Comparison of ENCODE assay signal across 8 cellular contexts in genomic region chr18:62420513-62421209, GRCh38.
DNase-seq lines count a peak whose midpoint lies in the region; ATAC-seq and TF ChIP-seq lines count a peak whose summit lies in the region.

No MANE protein-coding gene starts in this region.

- TF ChIP-seq CTCF in heart right ventricle (IDR thresholded peaks at IDR 0.05) = no peak
- no peak for TF ChIP-seq CTCF in mucosa of descending colon (IDR thresholded peaks at IDR 0.05)

- H3K36me3 ChIP-seq in heart right ventricle = no peaks in the 10 kb centered on the region
- H3K36me3 ChIP-seq in mucosa of descending colon (ENCODE audit: low read depth) = no peaks in the 10 kb centered on the region

- peaks cover 56% of the 10 kb centered on the region for H3K4me1 Mint-ChIP-seq in T-helper 2 cell treated with Interferon-gamma antibody and Interleukin-4, amounts not matched to agents 5 μg/mL and 100 μg/mL, for 36 hours (ENCODE audit: low read depth)
- H3K4me1 Mint-ChIP-seq in stimulated activated naive CD8-positive, alpha-beta T cell treated with anti-CD3 and anti-CD28 coated beads, Interleukin-15, Interleukin-2, amounts not matched to agents 100 ng/mL and 50 ng/mL, for 24 hours (ENCODE audit: low read depth) = peaks cover 50% of the 10 kb centered on the region

- H3K4me1 ChIP-seq in heart right ventricle = peaks cover 0 to 25% (median 9%) of the 10 kb centered on the region in 9 donors
- no peaks in the 10 kb centered on the region for H3K4me1 ChIP-seq in mucosa of descending colon (ENCODE audit: low read depth)

- DNase-seq in heart right ventricle (no peak), Right ventricle myocardium inferior (ENCODE audit: missing footprints) (no peak), astrocyte of the hippocampus (ENCODE audit: low read depth, low spot score) (peak; percentile 34), mucosa of descending colon (peak in 2 of 3 donors; percentile 56 to 73), amygdala (lab: John Stamatoyannopoulos, UW) (no peak)
- peak; percentile 81 for DNase-seq in T-helper 2 cell treated with Interferon-gamma antibody and Interleukin-4, amounts not matched to agents 5 μg/mL and 100 μg/mL, for 36 hours (ENCODE audit: low spot score)

- H3K9me3 ChIP-seq in heart right ventricle (no peaks in the 10 kb centered on the region), mucosa of descending colon (no peaks in the 10 kb centered on the region)

- peak overlapping the region in 9 of 10 donors; percentile 8 to 81 (median 59) for H3K27ac ChIP-seq in heart right ventricle

- H3K27ac Mint-ChIP-seq in T-helper 2 cell treated with Interferon-gamma antibody and Interleukin-4, amounts not matched to agents 5 μg/mL and 100 μg/mL, for 36 hours = peak overlapping the region; percentile 97
- peak overlapping the region; percentile 98 for H3K27ac Mint-ChIP-seq in stimulated activated naive CD8-positive, alpha-beta T cell treated with anti-CD3 and anti-CD28 coated beads, Interleukin-15, Interleukin-2, amounts not matched to agents 100 ng/mL and 50 ng/mL, for 24 hours

- H3K9me3 Mint-ChIP-seq in T-helper 2 cell treated with Interferon-gamma antibody and Interleukin-4, amounts not matched to agents 5 μg/mL and 100 μg/mL, for 36 hours = peaks cover 16% of the 10 kb centered on the region
- H3K9me3 Mint-ChIP-seq in stimulated activated naive CD8-positive, alpha-beta T cell treated with anti-CD3 and anti-CD28 coated beads, Interleukin-15, Interleukin-2, amounts not matched to agents 100 ng/mL and 50 ng/mL, for 24 hours = peaks cover 8% of the 10 kb centered on the region

- 35 to 44% methylated on average over 9 of the region's 9 CpGs for WGBS in heart right ventricle, 2 donors

- H3K4me3 ChIP-seq in heart right ventricle (peak overlapping the region in 6 of 10 donors; percentile 3 to 31 (median 18)), mucosa of descending colon (no peak overlapping the region)

- intact Hi-C loops in heart right ventricle (cut with DNase I) = no loop called here
- intact Hi-C loops in Right ventricle myocardium inferior (cut with DNase I) = no loop called here
- intact Hi-C loops in mucosa of descending colon (cut with DNase I, micrococcal nuclease) = no loop called here

- peak overlapping the region; percentile 70 for H3K4me3 Mint-ChIP-seq in T-helper 2 cell treated with Interferon-gamma antibody and Interleukin-4, amounts not matched to agents 5 μg/mL and 100 μg/mL, for 36 hours
- peak overlapping the region; percentile 69 for H3K4me3 Mint-ChIP-seq in stimulated activated naive CD8-positive, alpha-beta T cell treated with anti-CD3 and anti-CD28 coated beads, Interleukin-15, Interleukin-2, amounts not matched to agents 100 ng/mL and 50 ng/mL, for 24 hours

- no peaks in the 10 kb centered on the region for H3K27me3 Mint-ChIP-seq in T-helper 2 cell treated with Interferon-gamma antibody and Interleukin-4, amounts not matched to agents 5 μg/mL and 100 μg/mL, for 36 hours (ENCODE audit: low read depth)
- H3K27me3 Mint-ChIP-seq in stimulated activated naive CD8-positive, alpha-beta T cell treated with anti-CD3 and anti-CD28 coated beads, Interleukin-15, Interleukin-2, amounts not matched to agents 100 ng/mL and 50 ng/mL, for 24 hours = no peaks in the 10 kb centered on the region

- no peaks in the 10 kb centered on the region for H3K27me3 ChIP-seq in heart right ventricle

- peaks cover 10% of the 10 kb centered on the region for H3K36me3 Mint-ChIP-seq in T-helper 2 cell treated with Interferon-gamma antibody and Interleukin-4, amounts not matched to agents 5 μg/mL and 100 μg/mL, for 36 hours (ENCODE audit: low read depth)
- H3K36me3 Mint-ChIP-seq in stimulated activated naive CD8-positive, alpha-beta T cell treated with anti-CD3 and anti-CD28 coated beads, Interleukin-15, Interleukin-2, amounts not matched to agents 100 ng/mL and 50 ng/mL, for 24 hours (ENCODE audit: low read depth) = peaks cover 8% of the 10 kb centered on the region

- peak in 7 of 8 donors; percentile 41 to 73 (median 60) for ATAC-seq in heart right ventricle
- no peak for ATAC-seq in Right ventricle myocardium inferior
- ATAC-seq in HG03280 (IDR thresholded peaks at IDR 0.05; ENCODE audit: unreplicated experiment) = peak; percentile 91
- ATAC-seq in mucosa of descending colon = peak; percentile 93

Comparison
In these comparisons a context has a peak if more than half of its experiments do, and no peak if none do; other contexts are left out.
1. DNase-seq: peak in T-helper 2 cell treated with Interferon-gamma antibody and Interleukin-4, amounts not matched to agents 5 μg/mL and 100 μg/mL, for 36 hours (single experiment), astrocyte of the hippocampus (single experiment) and mucosa of descending colon (2 of 3); none in heart right ventricle (0 of 2), Right ventricle myocardium inferior (single experiment) and amygdala (0 of 56).